15 cellular contexts compared by ENCODE assay signal in genomic region chr22:37496651-37497599, GRCh38. TPM values are rescaled to one million over a fixed set of nuclear protein-coding genes. Genes with fewer than 3 reads are reported as not detected.
DNase-seq lines count a peak whose midpoint lies in the region; ATAC-seq and TF ChIP-seq lines count a peak whose summit lies in the region.
"Had no signal": no experiment of that assay in that cellular context is flagged by ENCODE, and none has a peak within 500 bp of the region (broad histone marks: within the 10 kb centered on the region; RNA-seq: fewer than 3 reads in every experiment).

No MANE protein-coding gene starts in this region.

- TF ChIP-seq RAD21 in HCT116 (IDR thresholded peaks at IDR 0.05; ENCODE audit: low read depth): no peak

- TF ChIP-seq CTCF in HCT116 (IDR thresholded peaks at IDR 0.05 in 2 of 3, conservative IDR thresholded peaks at IDR 0.05 in 1 of 3; ENCODE audit: borderline replicate concordance in 1 of 3, insufficient read depth in 1 of 3, low read depth in 2 of 3, low read length in 2 of 3): no peak

- H3K4me1 ChIP-seq in HCT116 (ENCODE audit: control insufficient read depth in 1 of 2, insufficient read depth in 2 of 2, low read length in 2 of 2): peaks cover 40 to 67% of the 10 kb centered on the region in 2 experiments
- H3K4me1 ChIP-seq: uterus had no signal

- H3K27ac ChIP-seq in HCT116 (ENCODE audit: low read depth, low read length): peak overlapping the region; percentile 51
- H3K27ac ChIP-seq: colonic mucosa, psoas muscle, uterus had no signal

- H3K9me2 ChIP-seq in HCT116 (ENCODE audit: insufficient read depth): no peaks in the 10 kb centered on the region

- H3K9me3 ChIP-seq in HCT116 (ENCODE audit: control insufficient read depth in 1 of 2, insufficient read depth in 1 of 2, low read depth in 1 of 2, low read length in 2 of 2): no peaks in the 10 kb centered on the region
- H3K9me3 ChIP-seq: colonic mucosa, psoas muscle, uterus had no signal

- peak; percentile 96 for DNase-seq in A172 (ENCODE audit: low spot score)
- no peak for DNase-seq in HCT116 (ENCODE audit: low read depth, low spot score)
- DNase-seq in amniotic epithelial cell (ENCODE audit: low read depth): peak; percentile 97
- DNase-seq in glomerular visceral epithelial cell (ENCODE audit: extremely low spot score): peak; percentile 98
- DNase-seq in NK-92 (lab: John Stamatoyannopoulos, UW; ENCODE audit: unreplicated experiment): no peak
- DNase-seq in NCI-H1436 treated with DMSO at 0.1 percent for 48 hours (lab: John Stamatoyannopoulos, UW): no peak
- DNase-seq: C1 segment of cervical spinal cord, colonic mucosa, kidney, NCI-H2107, psoas muscle, uterus had no signal

- H3K27me3 ChIP-seq in HCT116 (ENCODE audit: insufficient read depth, low read length): no peaks in the 10 kb centered on the region
- H3K27me3 ChIP-seq: colonic mucosa, uterus had no signal

- H3K79me2 ChIP-seq in HCT116 (ENCODE audit: insufficient read depth, low read length): no peaks in the 10 kb centered on the region

- peak overlapping the region; percentile 61 for H3K4me2 ChIP-seq in HCT116 (ENCODE audit: low read length)

- H4K20me1 ChIP-seq in HCT116 (ENCODE audit: insufficient read depth): no peaks in the 10 kb centered on the region

- H3K36me3 ChIP-seq in HCT116 (ENCODE audit: control insufficient read depth in 1 of 2, insufficient read depth in 2 of 2, low read length in 2 of 2): peaks cover 9 to 17% of the 10 kb centered on the region in 2 experiments; a peak in 3 of 4 replicates
- H3K36me3 ChIP-seq: colonic mucosa, uterus had no signal

- POLR2A ChIA-PET in HCT116 (lab: Charles Lee): no interaction called here

- peak overlapping the region; percentile 23; the same call in 1 of the 2 replicates for H3K9ac ChIP-seq in HCT116 (ENCODE audit: low read length)

- intact Hi-C loops in HCT116 (cut with micrococcal nuclease): no loop called here

- H3K4me3 ChIP-seq in HCT116 (replicated peaks in 1 of 2; ENCODE audit: low read depth in 1 of 2, low read length in 2 of 2): 0 out of 4 replicates have a peak overlapping the region, but pooled peaks of 1 of the 2 experiments have one; percentile 19
- H3K4me3 ChIP-seq: colonic mucosa, psoas muscle, uterus had no signal

- BruUV-seq in HCT116 (replicated peaks; lab: Mats Ljungman, UMichigan): no TSS peak

- RAD21 ChIA-PET in HCT116 (lab: Charles Lee; ENCODE audit: low non-redundant PET in 1 of 2, low total read pairs in 2 of 2, uncharacterized antibody in 2 of 2, unreplicated experiment in 2 of 2): no interaction called here

- no peak overlapping the region for H2AFZ ChIP-seq in HCT116 (ENCODE audit: low read depth, low read length, poor library complexity, severe bottlenecking)

- CTCF ChIA-PET in HCT116 (lab: Charles Lee): interaction anchor here (1.4 to 1.5 kb wide), 2 partner anchors 24 to 180 kb away, joined by 4 to 8 read pairs; no protein-coding TSS in a partner anchor

- TF ChIP-seq POLR2A in HCT116 (IDR thresholded peaks at IDR 0.05; ENCODE audit: borderline replicate concordance, extremely low read depth, insufficient read depth, insufficient read length): no peak

- peak; percentile 64 for ATAC-seq in HCT116
- no peak for ATAC-seq in GM18511 (IDR thresholded peaks at IDR 0.05; ENCODE audit: unreplicated experiment)
- ATAC-seq in GM21367 (IDR thresholded peaks at IDR 0.05; ENCODE audit: unreplicated experiment): no peak
- ATAC-seq: psoas muscle had no signal

TF ChIP-seq in HCT116, 20 proteins besides CTCF, POLR2A, EP300 and RAD21:
- no peak for TF ChIP-seq SIN3A (IDR thresholded peaks at IDR 0.05; ENCODE audit: low read depth)

RNA-seq across cellular contexts. Expression of gene MFNG, which starts 10.7 kb away (rescaled TPM):
- total RNA-seq in A172 (2014; rRNA removed; shearing (Covaris generic)): 0.86 and 0.95 TPM in 2 replicates
- total RNA-seq in HCT116 (2021; ENCODE audit: unreplicated experiment): 4.5 TPM
- 3.3 and 3.4 TPM in 2 replicates for polyA plus RNA-seq in HCT116 (2012)

RNA-seq across cellular contexts. Expression of gene CARD10, which starts 22.3 kb away (rescaled TPM):
- 20.4 and 41.0 TPM in 2 replicates for total RNA-seq in A172 (2014; rRNA removed; shearing (Covaris generic))
- total RNA-seq in HCT116 (2021; ENCODE audit: unreplicated experiment): 32.0 TPM
- polyA plus RNA-seq in HCT116 (2012): 22.8 and 27.4 TPM in 2 replicates
- total RNA-seq: T-helper 1 cell treated with Interleukin-12 subunit alpha and Interleukin-12 subunit beta and Interleukin-4 antibody, amounts not matched to agents 30 ng/mL and 1 ng/mL, for 36 hours had no signal

Comparison
In these comparisons a context has a peak if more than half of its experiments do, and no peak if none do; other contexts are left out.
1. DNase-seq: peak in A172 (single experiment), amniotic epithelial cell (single experiment) and glomerular visceral epithelial cell (single experiment); none in HCT116 (single experiment), NK-92 (single experiment) and NCI-H1436 treated with DMSO at 0.1 percent for 48 hours (single experiment).